12 cellular contexts compared by ENCODE assay signal in the genomic region with DNA sequence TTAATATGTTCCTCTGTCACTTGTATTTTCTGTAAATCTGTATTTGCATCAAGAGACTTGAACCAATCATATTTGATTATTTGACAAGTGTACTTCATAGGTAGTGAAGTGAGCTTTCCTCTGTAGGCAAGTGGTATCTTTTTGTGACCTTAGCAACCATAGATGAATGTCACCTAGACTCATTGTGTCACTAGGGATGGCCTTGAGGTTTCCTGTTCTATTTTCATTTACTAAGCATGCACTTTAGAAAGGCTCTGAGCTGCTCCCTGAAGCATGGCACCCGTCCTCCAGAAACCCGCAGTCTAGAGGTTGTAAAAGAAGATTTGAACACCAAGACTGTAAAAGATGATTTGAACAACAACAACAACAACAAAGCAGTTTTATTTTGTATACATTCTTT.
DNase-seq lines count a peak whose midpoint lies in the region; ATAC-seq and TF ChIP-seq lines count a peak whose summit lies in the region.
"Had no signal": no experiment of that assay in that cellular context is flagged by ENCODE, and none has a peak within 500 bp of the region (broad histone marks: within the 10 kb centered on the region; RNA-seq: fewer than 3 reads in every experiment).

No MANE protein-coding gene starts in this region.

- no peak for TF ChIP-seq CTCF in GM12865 (IDR thresholded peaks at IDR 0.05; ENCODE audit: insufficient read depth, low read depth, low read length, missing control alignments)

- H3K27ac Mint-ChIP-seq in activated CD8-positive, alpha-beta T cell treated with anti-CD3 and anti-CD28 coated beads, Interleukin-2, amount 10 ng/mL, durations not matched to agents 7 days and 5 days = no peak overlapping the region
- H3K27ac Mint-ChIP-seq: activated naive CD4-positive, alpha-beta T cell treated with anti-CD3 and anti-CD28 coated beads, Interleukin-2, amount 50 U/mL, for 24 hours had no signal

- H3K36me3 Mint-ChIP-seq in activated CD8-positive, alpha-beta T cell treated with anti-CD3 and anti-CD28 coated beads, Interleukin-2, amount 10 ng/mL, durations not matched to agents 7 days and 5 days (ENCODE audit: low read depth) = peaks cover 28% of the 10 kb centered on the region

- no peaks in the 10 kb centered on the region for H3K9me3 Mint-ChIP-seq in activated CD8-positive, alpha-beta T cell treated with anti-CD3 and anti-CD28 coated beads, Interleukin-2, amount 10 ng/mL, durations not matched to agents 7 days and 5 days (ENCODE audit: insufficient read depth)
- H3K9me3 Mint-ChIP-seq: activated naive CD4-positive, alpha-beta T cell treated with anti-CD3 and anti-CD28 coated beads, Interleukin-2, amount 50 U/mL, for 24 hours; nephron had no signal

- ATAC-seq in GM19452 (IDR thresholded peaks at IDR 0.05; ENCODE audit: unreplicated experiment) = peak; percentile 93
- peak; percentile 100 for ATAC-seq in HG02981 (IDR thresholded peaks at IDR 0.05; ENCODE audit: unreplicated experiment)
- peak; percentile 75 for ATAC-seq in activated CD8-positive, alpha-beta T cell treated with anti-CD3 and anti-CD28 coated beads, Interleukin-2, amount 10 ng/mL, durations not matched to agents 7 days and 5 days

- H3K4me3 Mint-ChIP-seq in activated CD8-positive, alpha-beta T cell treated with anti-CD3 and anti-CD28 coated beads, Interleukin-2, amount 10 ng/mL, durations not matched to agents 7 days and 5 days = no peak overlapping the region
- H3K4me3 Mint-ChIP-seq: activated naive CD4-positive, alpha-beta T cell treated with anti-CD3 and anti-CD28 coated beads, Interleukin-2, amount 50 U/mL, for 24 hours; nephron had no signal

- no peak overlapping the region for H3K4me3 ChIP-seq in GM12865 (ENCODE audit: low read depth, low read length)

- no peaks in the 10 kb centered on the region for H3K27me3 Mint-ChIP-seq in activated CD8-positive, alpha-beta T cell treated with anti-CD3 and anti-CD28 coated beads, Interleukin-2, amount 10 ng/mL, durations not matched to agents 7 days and 5 days (ENCODE audit: low read depth)
- H3K27me3 Mint-ChIP-seq: activated naive CD4-positive, alpha-beta T cell treated with anti-CD3 and anti-CD28 coated beads, Interleukin-2, amount 50 U/mL, for 24 hours had no signal

- POLR2A ChIA-PET in activated CD8-positive, alpha-beta T cell treated with anti-CD3 and anti-CD28 coated beads, Interleukin-2, amount 10 ng/mL, durations not matched to agents 7 days and 5 days (lab: Charles Lee) = no interaction called here

- peaks cover 11% of the 10 kb centered on the region for H3K4me1 Mint-ChIP-seq in activated CD8-positive, alpha-beta T cell treated with anti-CD3 and anti-CD28 coated beads, Interleukin-2, amount 10 ng/mL, durations not matched to agents 7 days and 5 days (ENCODE audit: low read depth)
- H3K4me1 Mint-ChIP-seq: nephron had no signal

- CTCF ChIA-PET in activated CD8-positive, alpha-beta T cell treated with anti-CD3 and anti-CD28 coated beads, Interleukin-2, amount 10 ng/mL, durations not matched to agents 7 days and 5 days (lab: Charles Lee) = interaction anchor here (1.1 to 1.8 kb wide), 2 partner anchors 23 to 90 kb away, joined by 3 to 7 read pairs; no protein-coding TSS in a partner anchor

- peak; percentile 83 for DNase-seq in GM12865 (ENCODE audit: low read depth)
- DNase-seq in activated CD8-positive, alpha-beta T cell treated with anti-CD3 and anti-CD28 coated beads, Interleukin-2, amount 10 ng/mL, durations not matched to agents 7 days and 5 days = peak; percentile 24
- DNase-seq in GDM1 (lab: John Stamatoyannopoulos, UW) = no peak
- DNase-seq in NCI-H82 treated with DMSO at 0.1 percent for 48 hours (lab: John Stamatoyannopoulos, UW; ENCODE audit: unreplicated experiment) = no peak
- no peak for DNase-seq in inferior parietal cortex (ENCODE audit: extremely low spot score)
- DNase-seq in NCI-H2196 treated with DMSO at 0.1 percent for 48 hours (lab: John Stamatoyannopoulos, UW; ENCODE audit: unreplicated experiment) = no peak
- DNase-seq: hippocampal formation, NCI-H2081 had no signal

Comparison
In these comparisons a context has a peak if more than half of its experiments do, and no peak if none do; other contexts are left out.
1. DNase-seq: peak in GM12865 (single experiment) and activated CD8-positive, alpha-beta T cell treated with anti-CD3 and anti-CD28 coated beads, Interleukin-2, amount 10 ng/mL, durations not matched to agents 7 days and 5 days (single experiment); none in GDM1 (single experiment), NCI-H82 treated with DMSO at 0.1 percent for 48 hours (single experiment), inferior parietal cortex (single experiment) and NCI-H2196 treated with DMSO at 0.1 percent for 48 hours (single experiment).
2. Peak in every context shown above with its lines, with median percentiles within 50 percentile points of each other: ATAC-seq.